31 cellular contexts compared by ENCODE assay signal in the genomic region with DNA sequence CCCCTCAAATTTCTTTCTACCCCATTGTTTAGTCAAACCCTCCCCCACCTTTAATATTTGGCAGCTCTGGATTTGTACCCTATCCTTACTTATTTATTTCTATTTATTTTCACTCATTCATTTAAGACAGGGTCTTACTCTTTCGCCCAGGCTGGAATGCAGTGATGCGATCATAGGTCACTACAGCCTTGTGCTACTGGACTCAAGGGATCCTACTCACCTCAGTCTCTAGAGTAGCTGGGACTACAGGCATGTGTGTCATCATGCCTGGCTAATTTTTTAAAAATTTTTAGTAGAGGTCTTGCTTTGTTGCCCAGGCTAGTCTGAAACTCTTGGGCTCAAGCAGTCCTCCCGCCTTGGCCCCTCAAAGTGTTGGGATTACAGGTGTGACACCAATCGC.
"Had no signal": no experiment of that assay in that cellular context is flagged by ENCODE, and none has a peak within 500 bp of the region (broad histone marks: within the 10 kb centered on the region; RNA-seq: fewer than 3 reads in every experiment).

No MANE protein-coding gene starts in this region.

- H3K27ac Mint-ChIP-seq: activated CD4-positive, alpha-beta memory T cell treated with anti-CD3 and anti-CD28 coated beads for 36 hours; activated CD4-positive, alpha-beta T cell treated with anti-CD3 and anti-CD28 coated beads for 36 hours; activated CD4-positive, alpha-beta T cell treated with anti-CD3 and anti-CD28 coated beads, Interleukin-2, amount 10 ng/mL, durations not matched to agents 24 days and 14 days; activated CD8-positive, alpha-beta memory T cell treated with anti-CD3 and anti-CD28 coated beads, Interleukin-2, amount 10 ng/mL, durations not matched to agents 7 days and 5 days; activated CD8-positive, alpha-beta T cell treated with anti-CD3 and anti-CD28 coated beads, Interleukin-2, amount 10 ng/mL, durations not matched to agents 7 days and 5 days; activated naive CD8-positive, alpha-beta T cell treated with anti-CD3 and anti-CD28 coated beads for 36 hours; activated T-helper 17 cell treated with anti-CD3 and anti-CD28 coated beads, Interleukin-2, amount 50 U/mL, for 72 hours; brain; endodermal cell had no signal

- H3K27me3 ChIP-seq: ascending aorta, breast epithelium, cardiac muscle cell, colonic mucosa, foreskin keratinocyte, gastrocnemius medialis, heart left ventricle had no signal

- H3K27me3 Mint-ChIP-seq: activated CD4-positive, alpha-beta memory T cell treated with anti-CD3 and anti-CD28 coated beads for 36 hours; activated CD4-positive, alpha-beta T cell treated with anti-CD3 and anti-CD28 coated beads for 36 hours; activated CD4-positive, alpha-beta T cell treated with anti-CD3 and anti-CD28 coated beads, Interleukin-2, amount 10 ng/mL, durations not matched to agents 24 days and 14 days; activated CD8-positive, alpha-beta memory T cell treated with anti-CD3 and anti-CD28 coated beads, Interleukin-2, amount 10 ng/mL, durations not matched to agents 7 days and 5 days; activated naive CD8-positive, alpha-beta T cell treated with anti-CD3 and anti-CD28 coated beads for 36 hours; activated T-helper 17 cell treated with anti-CD3 and anti-CD28 coated beads, Interleukin-2, amount 50 U/mL, for 72 hours had no signal

- H3K36me3 ChIP-seq: ascending aorta, breast epithelium, cardiac muscle cell, colonic mucosa, gastrocnemius medialis, heart left ventricle had no signal

- H3K4me1 ChIP-seq: breast epithelium, colonic mucosa, foreskin keratinocyte had no signal

- ATAC-seq: activated CD4-positive, alpha-beta T cell treated with anti-CD3 and anti-CD28 coated beads for 36 hours; activated CD8-positive, alpha-beta memory T cell treated with anti-CD3 and anti-CD28 coated beads, Interleukin-2, amount 10 ng/mL, durations not matched to agents 7 days and 5 days; activated CD8-positive, alpha-beta T cell treated with anti-CD3 and anti-CD28 coated beads, Interleukin-2, amount 10 ng/mL, durations not matched to agents 7 days and 5 days; activated T-cell treated with anti-CD3 and anti-CD28 coated beads, Interleukin-2, amount 50 U/mL, for 4 hours; activated T-helper 17 cell treated with anti-CD3 and anti-CD28 coated beads, Interleukin-2, amount 50 U/mL, for 72 hours; esophagus mucosa; foreskin keratinocyte; gastrocnemius medialis; heart left ventricle had no signal

- H3K27ac ChIP-seq: ascending aorta, breast epithelium, cardiac muscle cell, colonic mucosa, foreskin keratinocyte, gastrocnemius medialis, heart left ventricle had no signal

- H3K4me3 ChIP-seq: ascending aorta, breast epithelium, cardiac muscle cell, colonic mucosa, gastrocnemius medialis, heart left ventricle had no signal

- H3K4me1 Mint-ChIP-seq: endodermal cell had no signal

- DNase-seq: activated CD4-positive, alpha-beta memory T cell treated with anti-CD3 and anti-CD28 coated beads for 36 hours; activated CD4-positive, alpha-beta T cell treated with anti-CD3 and anti-CD28 coated beads for 36 hours; activated CD4-positive, alpha-beta T cell treated with anti-CD3 and anti-CD28 coated beads, Interleukin-2, amount 10 ng/mL, durations not matched to agents 24 days and 14 days; activated CD4-positive, CD25-positive, alpha-beta regulatory T cell; activated CD4-positive, CD25-positive, alpha-beta regulatory T cell treated with anti-CD3 and anti-CD28 coated beads, Interleukin-2, amount 50 U/mL, for 72 hours; activated CD8-positive, alpha-beta memory T cell treated with anti-CD3 and anti-CD28 coated beads, Interleukin-2, amount 10 ng/mL, durations not matched to agents 7 days and 5 days; activated CD8-positive, alpha-beta memory T cell treated with anti-CD3 and anti-CD28 coated beads, Interleukin-2, amount 50 U/mL, for 4 hours; activated CD8-positive, alpha-beta T cell treated with anti-CD3 and anti-CD28 coated beads, Interleukin-2, amount 10 ng/mL, durations not matched to agents 7 days and 5 days; activated effector memory CD4-positive, alpha-beta T cell treated with Interleukin-2 at 50 U/mL for 16 hours; activated gamma-delta T cell treated with Interleukin-2 at 50 U/mL for 16 hours; activated naive CD4-positive, alpha-beta T cell treated with anti-CD3 and anti-CD28 coated beads, Interleukin-2, amount 50 U/mL, for 16 hours; activated naive CD4-positive, alpha-beta T cell treated with Interleukin-2 at 50 U/mL for 16 hours; activated naive CD8-positive, alpha-beta T cell treated with anti-CD3 and anti-CD28 coated beads for 36 hours; activated T-cell treated with anti-CD3 and anti-CD28 coated beads, Interleukin-2, amount 50 U/mL, for 4 hours; central memory CD4-positive, alpha-beta T cell; cerebellar nuclear complex; colonic mucosa; effector CD8-positive, alpha-beta T cell; endodermal cell; foreskin keratinocyte; gastrocnemius medialis; glutamatergic neuron; heart left ventricle; T-helper 1 cell; T-helper 2 cell had no signal

- H3K9me3 ChIP-seq: ascending aorta, breast epithelium, colonic mucosa, gastrocnemius medialis, heart left ventricle had no signal

- H3K9me3 Mint-ChIP-seq: activated CD4-positive, alpha-beta memory T cell treated with anti-CD3 and anti-CD28 coated beads for 36 hours; activated CD4-positive, alpha-beta T cell treated with anti-CD3 and anti-CD28 coated beads, Interleukin-2, amount 10 ng/mL, durations not matched to agents 24 days and 14 days; activated naive CD8-positive, alpha-beta T cell treated with anti-CD3 and anti-CD28 coated beads for 36 hours; activated T-cell treated with anti-CD3 and anti-CD28 coated beads, Interleukin-2, amount 50 U/mL, for 4 hours; activated T-helper 17 cell treated with anti-CD3 and anti-CD28 coated beads, Interleukin-2, amount 50 U/mL, for 72 hours; endodermal cell had no signal

- H3K4me3 Mint-ChIP-seq: activated CD4-positive, alpha-beta memory T cell treated with anti-CD3 and anti-CD28 coated beads for 36 hours; activated CD4-positive, alpha-beta T cell treated with anti-CD3 and anti-CD28 coated beads for 36 hours; activated CD4-positive, alpha-beta T cell treated with anti-CD3 and anti-CD28 coated beads, Interleukin-2, amount 10 ng/mL, durations not matched to agents 24 days and 14 days; activated CD8-positive, alpha-beta memory T cell treated with anti-CD3 and anti-CD28 coated beads, Interleukin-2, amount 10 ng/mL, durations not matched to agents 7 days and 5 days; activated CD8-positive, alpha-beta T cell treated with anti-CD3 and anti-CD28 coated beads, Interleukin-2, amount 10 ng/mL, durations not matched to agents 7 days and 5 days; activated naive CD8-positive, alpha-beta T cell treated with anti-CD3 and anti-CD28 coated beads for 36 hours; activated T-cell treated with anti-CD3 and anti-CD28 coated beads, Interleukin-2, amount 50 U/mL, for 4 hours; activated T-helper 17 cell treated with anti-CD3 and anti-CD28 coated beads, Interleukin-2, amount 50 U/mL, for 72 hours; brain; endodermal cell had no signal
